Comparison of ENCODE assay signal across 14 cellular contexts in genomic region chr21:42308914-42309752, GRCh38. TPM values are rescaled to one million over a fixed set of nuclear protein-coding genes. Genes with fewer than 3 reads are reported as not detected.
A peak's percentile ranks its signal among the peaks of the same experiment; 100 is the strongest.
DNase-seq lines count a peak whose midpoint lies in the region; ATAC-seq, FAIRE-seq and TF ChIP-seq lines count a peak whose summit lies in the region.
"Had no signal": no experiment of that assay in that cellular context is flagged by ENCODE, and none has a peak within 500 bp of the region (broad histone marks: within the 10 kb centered on the region; RNA-seq: fewer than 3 reads in every experiment).

No MANE protein-coding gene starts in this region.

- H3K27me3 ChIP-seq in BE2C (no peaks in the 10 kb centered on the region), WERI-Rb-1 (ENCODE audit: insufficient read depth, low read depth, severe bottlenecking) (no peaks in the 10 kb centered on the region)

- intact Hi-C loops in mucosa of descending colon (cut with DNase I, micrococcal nuclease) (no loop called here), Right ventricle myocardium inferior (cut with DNase I) (loop anchor here (5.0 kb wide), 1 partner anchor 142 kb away; no protein-coding TSS in a partner anchor)

- H3K4me1 ChIP-seq in BE2C (no peaks in the 10 kb centered on the region), mucosa of descending colon (ENCODE audit: low read depth) (peaks cover 30% of the 10 kb centered on the region)
- H3K4me1 ChIP-seq: prostate gland had no signal

- no peaks in the 10 kb centered on the region for H3K9me3 ChIP-seq in BE2C
- H3K9me3 ChIP-seq in WERI-Rb-1 (ENCODE audit: severe bottlenecking): no peaks in the 10 kb centered on the region
- no peaks in the 10 kb centered on the region for H3K9me3 ChIP-seq in mucosa of descending colon
- H3K9me3 ChIP-seq: prostate gland had no signal

- no peak for TF ChIP-seq POLR2A in GM12892 (IDR thresholded peaks at IDR 0.05; ENCODE audit: low read depth, low read length)

- no peak for DNase-seq in BE2C
- no peak for DNase-seq in GM12892 (ENCODE audit: insufficient read length)
- DNase-seq in WERI-Rb-1: no peak
- peak in 1 of 3 donors; percentile 60 for DNase-seq in mucosa of descending colon
- no peak for DNase-seq in Right ventricle myocardium inferior (ENCODE audit: missing footprints)
- no peak for DNase-seq in 8988T
- DNase-seq in NCI-H748 (lab: John Stamatoyannopoulos, UW; ENCODE audit: unreplicated experiment): no peak
- DNase-seq in hepatic stellate cell (ENCODE audit: low spot score): no peak

- H3K4me3 ChIP-seq in BE2C (ENCODE audit: low read depth, low read length) (0 out of 2 replicates have a peak overlapping the region, but pooled peaks have one; percentile 6), WERI-Rb-1 (ENCODE audit: low read depth, low read length) (no peak overlapping the region), mucosa of descending colon (no peak overlapping the region)
- H3K4me3 ChIP-seq: GM23248, prostate gland had no signal

- no peak overlapping the region for H3K27ac ChIP-seq in WERI-Rb-1
- H3K27ac ChIP-seq: GM23248, prostate gland had no signal

- H3K36me3 ChIP-seq in BE2C (no peaks in the 10 kb centered on the region), WERI-Rb-1 (no peaks in the 10 kb centered on the region), mucosa of descending colon (ENCODE audit: low read depth) (no peaks in the 10 kb centered on the region)
- H3K36me3 ChIP-seq: prostate gland had no signal

- FAIRE-seq in GM12892 (lab: Jason Lieb, UNC): peak; percentile 21
- FAIRE-seq: HTR-8/SVneo had no signal

- ATAC-seq in mucosa of descending colon: peak; percentile 16
- no peak for ATAC-seq in Right ventricle myocardium inferior

- no peak for TF ChIP-seq CTCF in BE2C (IDR thresholded peaks at IDR 0.05; ENCODE audit: low read depth, low read length)
- TF ChIP-seq CTCF in WERI-Rb-1 (IDR thresholded peaks at IDR 0.05; ENCODE audit: low read depth, low read length): 0 out of 2 replicates have a peak, but pooled peaks have one; percentile 16
- no peak for TF ChIP-seq CTCF in mucosa of descending colon (IDR thresholded peaks at IDR 0.05)

RNA-seq across cellular contexts. Expression of gene TFF3, which starts 6.1 kb away (rescaled TPM):
- not detected for polyA plus RNA-seq in BE2C (2012; ENCODE audit: insufficient read depth, insufficient read length, low read depth)
- polyA plus RNA-seq in GM12892 (2012; ENCODE audit: missing spikeins): not detected
- total RNA-seq in mucosa of descending colon (1,000 to 10,000 TPM in 2 of 3 donors, 100 to 1,000 TPM in 1; 614 to 2,641 (median 2,419) TPM), Right ventricle myocardium inferior (3.4 TPM)
- total RNA-seq: activated CD4-positive, alpha-beta T cell treated with anti-CD3 and anti-CD28 coated beads for 36 hours; GM23248; T-helper 17 cell had no signal
- polyA plus RNA-seq: GM23248 had no signal

RNA-seq across cellular contexts. Expression of gene TFF2, which starts 41.7 kb away (rescaled TPM):
- polyA plus RNA-seq in BE2C (2012; ENCODE audit: insufficient read depth, insufficient read length, low read depth): not detected
- polyA plus RNA-seq in GM12892 (2012; ENCODE audit: missing spikeins): 2.7 TPM
- 1 to 10 TPM in 2 of 3 donors, not detected in 1; 1.1 to 1.7 TPM for total RNA-seq in mucosa of descending colon
- not detected for total RNA-seq in Right ventricle myocardium inferior
- total RNA-seq: activated CD4-positive, alpha-beta T cell treated with anti-CD3 and anti-CD28 coated beads for 36 hours; GM23248; left cardiac atrium; prostate gland; T-helper 17 cell had no signal
- polyA plus RNA-seq: GM23248 had no signal

RNA-seq across cellular contexts. Expression of gene TFF1, which starts 57.2 kb away (rescaled TPM):
- not detected for polyA plus RNA-seq in BE2C (2012; ENCODE audit: insufficient read depth, insufficient read length, low read depth)
- not detected for polyA plus RNA-seq in GM12892 (2012; ENCODE audit: missing spikeins)
- 100 to 1,000 TPM in 1 of 3 donors, 10 to 100 TPM in 1, 1 to 10 TPM in 1; 6.0 to 206 (median 60.1) TPM for total RNA-seq in mucosa of descending colon
- total RNA-seq in Right ventricle myocardium inferior: not detected
- total RNA-seq: activated CD4-positive, alpha-beta T cell treated with anti-CD3 and anti-CD28 coated beads for 36 hours; GM23248; left cardiac atrium; T-helper 17 cell had no signal
- polyA plus RNA-seq: GM23248 had no signal

Comparison
In these comparisons a context has a peak if more than half of its experiments do, and no peak if none do; other contexts are left out.
1. RNA of gene TFF3, which starts 6.1 kb away (total RNA-seq): 614 to 2,641 TPM in mucosa of descending colon; 3.4 TPM in Right ventricle myocardium inferior (single experiment); every median in the first group is over 100 times any median in the second.